Comparison of ENCODE assay signal across 21 cellular contexts in the genomic region with DNA sequence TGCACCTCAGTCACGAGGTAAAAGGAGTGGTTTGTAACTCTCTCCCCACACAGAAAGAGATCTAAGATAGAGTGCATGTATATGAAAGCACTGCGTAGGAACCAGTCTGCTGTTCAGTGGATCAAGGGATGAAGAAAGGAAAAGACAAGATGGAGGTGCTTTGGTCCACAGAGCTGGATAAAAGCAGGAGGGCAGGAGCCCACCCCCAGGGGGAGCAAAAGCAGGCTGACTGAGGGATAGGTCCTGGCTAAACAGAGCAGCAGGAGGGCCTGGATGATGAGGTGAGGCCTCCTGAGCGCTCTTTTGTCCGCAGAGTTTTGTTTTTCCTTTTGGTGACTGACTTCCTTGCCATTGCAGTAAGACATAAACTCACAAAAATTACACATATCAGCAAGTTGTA.
"Had no signal": no experiment of that assay in that cellular context is flagged by ENCODE, and none has a peak within 500 bp of the region (broad histone marks: within the 10 kb centered on the region; RNA-seq: fewer than 3 reads in every experiment).

No MANE protein-coding gene starts in this region.

- H3K27ac Mint-ChIP-seq: activated CD8-positive, alpha-beta T cell treated with anti-CD3 and anti-CD28 coated beads, Interleukin-2, amount 10 ng/mL, durations not matched to agents 7 days and 5 days; activated naive CD8-positive, alpha-beta T cell treated with anti-CD3 and anti-CD28 coated beads, Interleukin-2, amount 10 ng/mL, durations not matched to agents 7 days and 5 days had no signal

- H3K4me3 Mint-ChIP-seq: activated CD8-positive, alpha-beta T cell treated with anti-CD3 and anti-CD28 coated beads, Interleukin-2, amount 10 ng/mL, durations not matched to agents 7 days and 5 days; activated naive CD8-positive, alpha-beta T cell treated with anti-CD3 and anti-CD28 coated beads, Interleukin-2, amount 10 ng/mL, durations not matched to agents 7 days and 5 days had no signal

- H3K9me3 Mint-ChIP-seq: activated naive CD8-positive, alpha-beta T cell treated with anti-CD3 and anti-CD28 coated beads, Interleukin-2, amount 10 ng/mL, durations not matched to agents 7 days and 5 days had no signal

- H3K4me3 ChIP-seq: adrenal gland had no signal

- DNase-seq: activated CD4-positive, alpha-beta T cell treated with anti-CD3 and anti-CD28 coated beads for 48 hours; activated CD4-positive, alpha-beta T cell treated with anti-CD3 and anti-CD28 coated beads, Interleukin-2, amount 50 U/mL, for 4 hours; activated CD4-positive, CD25-positive, alpha-beta regulatory T cell treated with anti-CD3 and anti-CD28 coated beads, Interleukin-2, amount 50 U/mL, for 72 hours; activated CD8-positive, alpha-beta memory T cell treated with anti-CD3 and anti-CD28 coated beads, Interleukin-2, amount 50 U/mL, for 48 hours; activated CD8-positive, alpha-beta T cell treated with anti-CD3 and anti-CD28 coated beads, Interleukin-2, amount 10 ng/mL, durations not matched to agents 7 days and 5 days; activated naive CD4-positive, alpha-beta T cell treated with anti-CD3 and anti-CD28 coated beads, Interleukin-2, amount 50 U/mL, for 16 hours; activated naive CD8-positive, alpha-beta T cell treated with anti-CD3 and anti-CD28 coated beads, Interleukin-2, amount 10 ng/mL, durations not matched to agents 7 days and 5 days; activated T-cell treated with anti-CD3 and anti-CD28 coated beads, Interleukin-2, amount 50 U/mL, for 1 hour; adrenal gland; anterior cingulate cortex; cerebellar nuclear complex; Kasumi-1; NCI-H1105 treated with DMSO at 0.1 percent for 48 hours; NCI-H1436 treated with DMSO at 0.1 percent for 48 hours; NCI-H1930; NCI-H345; NCI-H510A; NCI-H526 treated with DMSO at 0.1 percent for 48 hours; SIG-M5; T-helper 1 cell; WERI-Rb-1 had no signal

- H3K27me3 ChIP-seq: adrenal gland had no signal

- H3K27ac ChIP-seq: adrenal gland, WERI-Rb-1 had no signal

- H3K4me1 ChIP-seq: adrenal gland had no signal

- H3K36me3 Mint-ChIP-seq: activated naive CD8-positive, alpha-beta T cell treated with anti-CD3 and anti-CD28 coated beads, Interleukin-2, amount 10 ng/mL, durations not matched to agents 7 days and 5 days had no signal

- H3K4me1 Mint-ChIP-seq: activated naive CD8-positive, alpha-beta T cell treated with anti-CD3 and anti-CD28 coated beads, Interleukin-2, amount 10 ng/mL, durations not matched to agents 7 days and 5 days had no signal

- H3K9me3 ChIP-seq: adrenal gland had no signal

- ATAC-seq: activated CD8-positive, alpha-beta T cell treated with anti-CD3 and anti-CD28 coated beads, Interleukin-2, amount 10 ng/mL, durations not matched to agents 7 days and 5 days had no signal

- H3K36me3 ChIP-seq: adrenal gland, WERI-Rb-1 had no signal
